23 cellular contexts compared by ENCODE assay signal in the genomic region with DNA sequence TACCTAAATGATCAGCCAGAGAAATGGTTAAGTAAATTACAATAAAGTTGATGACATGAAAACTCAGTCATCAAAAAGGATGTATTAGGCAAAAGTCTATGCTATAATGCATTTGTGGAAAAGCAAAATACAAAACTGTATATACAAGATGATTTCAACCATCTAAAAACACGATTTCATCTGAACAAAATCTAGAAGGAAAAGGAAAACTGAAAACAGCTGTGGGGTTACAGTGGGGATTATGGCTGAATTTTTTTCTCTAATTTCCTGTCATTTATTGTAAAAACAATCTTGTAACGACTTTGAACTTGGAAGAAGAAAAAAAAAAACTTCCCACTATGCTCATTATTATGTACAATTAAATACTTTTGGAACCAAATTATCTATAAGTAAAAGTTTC. TPM values are rescaled to one million over a fixed set of nuclear protein-coding genes. Genes with fewer than 3 reads are reported as not detected.
DNase-seq lines count a peak whose midpoint lies in the region; ATAC-seq, FAIRE-seq and TF ChIP-seq lines count a peak whose summit lies in the region.
"Had no signal": no experiment of that assay in that cellular context is flagged by ENCODE, and none has a peak within 500 bp of the region (broad histone marks: within the 10 kb centered on the region; RNA-seq: fewer than 3 reads in every experiment).

No MANE protein-coding gene starts in this region.

- H2AFZ ChIP-seq in HepG2 (ENCODE audit: low read length): no peak overlapping the region

- TF ChIP-seq RAD21 in HepG2 (CRISPR knock-in tag; IDR thresholded peaks at IDR 0.05): no peak

- no peaks in the 10 kb centered on the region for H4K20me1 ChIP-seq in HepG2 (ENCODE audit: insufficient read depth, low read length)

- H3K36me3 ChIP-seq in adipocyte (ENCODE audit: control insufficient read depth, insufficient read depth, low read length, severe bottlenecking) (no peaks in the 10 kb centered on the region), HepG2 (replicated peaks in 1 of 2; ENCODE audit: control insufficient read depth in 1 of 2, insufficient read depth in 2 of 2, low read length in 2 of 2) (peaks cover 4 to 22% of the 10 kb centered on the region in 2 experiments; a peak in 4 of 5 replicates)

- BruUV-seq in HepG2 (replicated peaks; lab: Mats Ljungman, UMichigan): TSS peak; percentile 59

- peaks cover 34% of the 10 kb centered on the region for H3K4me1 ChIP-seq in adipocyte (ENCODE audit: control insufficient read depth, insufficient read depth, low read length)
- peaks cover 33% of the 10 kb centered on the region for H3K4me1 ChIP-seq in HepG2 (ENCODE audit: insufficient read depth, low read length)

- in situ Hi-C loops in HepG2 (cut with HindIII; ENCODE audit: extremely low pct_ligation_motif_present, low pct_unique_long_range_greater_than_20kb): no loop called here

- H3K9me3 ChIP-seq in adipocyte (ENCODE audit: control insufficient read depth, low read length) (no peaks in the 10 kb centered on the region), HepG2 (ENCODE audit: low read length) (no peaks in the 10 kb centered on the region)
- H3K9me3 ChIP-seq: BE2C had no signal

- intact Hi-C loops in HepG2 (cut with micrococcal nuclease; ENCODE audit: unreplicated experiment): no loop called here

- no peak for TF ChIP-seq POLR2A in HepG2 (IDR thresholded peaks at IDR 0.05; ENCODE audit: insufficient read depth in 1 of 2, low read depth in 2 of 2, low read length in 2 of 2)
- no peak for TF ChIP-seq POLR2A in H54 (IDR thresholded peaks at IDR 0.05; ENCODE audit: low read depth, low read length)

- peak overlapping the region; percentile 61; the same call in 1 of the 2 replicates for H3K4me2 ChIP-seq in HepG2 (ENCODE audit: low read depth, low read length)

- ATAC-seq in HepG2: no peak
- ATAC-seq: left colon; stimulated activated naive CD8-positive, alpha-beta T cell treated with anti-CD3 and anti-CD28 coated beads, Interleukin-15, Interleukin-2, amounts not matched to agents 100 U/mL and 50 U/mL, for 24 hours had no signal

- TF ChIP-seq EP300 in HepG2 (IDR thresholded peaks at IDR 0.05; ENCODE audit: low read depth in 2 of 2, low read length in 2 of 2) (no peak), HepG2 (CRISPR knock-in tag; IDR thresholded peaks at IDR 0.05; ENCODE audit: borderline replicate concordance) (no peak)

- TF ChIP-seq CTCF in AG10803 (conservative IDR thresholded peaks at IDR 0.05; ENCODE audit: low read length): no peak
- no peak for TF ChIP-seq CTCF in HepG2 (CRISPR knock-in tag; IDR thresholded peaks at IDR 0.05)

- DNase-seq in AG10803 (ENCODE audit: low read depth) (no peak), adipocyte (ENCODE audit: low read depth) (peak; percentile 66), HepG2 (ENCODE audit: low spot score) (no peak), inferior parietal cortex (ENCODE audit: extremely low spot score) (no peak), urothelium cell line (ENCODE audit: low spot score) (no peak), H54 (ENCODE audit: insufficient read length, low spot score) (no peak), HK-2 (ENCODE audit: unreplicated experiment) (no peak)
- DNase-seq: activated B cell treated with CpG ODN at 0.5 μM for 24 hours; activated effector memory CD4-positive, alpha-beta T cell treated with Interleukin-2 at 50 U/mL for 16 hours; aorta; BE2C; GF-D8; H7; left colon; NCI-H146; NK-92 treated with Interleukin-12 subunit alpha and Interleukin-12 subunit beta, amount 100 ng/mL, for 24 hours; posterior cingulate gyrus; stimulated activated naive CD8-positive, alpha-beta T cell treated with anti-CD3 and anti-CD28 coated beads, Interleukin-15, Interleukin-2, amounts not matched to agents 100 U/mL and 50 U/mL, for 24 hours; T-helper 2 cell had no signal

- H3K4me3 ChIP-seq in AG10803 (ENCODE audit: low read length) (peak overlapping the region; percentile 45), adipocyte (ENCODE audit: low read length) (peak overlapping the region; percentile 74), HepG2 (replicated peaks in 1 of 3; ENCODE audit: insufficient read depth in 1 of 3, low read depth in 2 of 3, low read length in 3 of 3) (peak overlapping the region in 1 of 3 experiments; percentile 20; a peak in 2 of 6 replicates), skin epidermis (no peak overlapping the region)

- FAIRE-seq in HepG2 (lab: Jason Lieb, UNC) (no peak), urothelium cell line (lab: Jason Lieb, UNC) (no peak), H54 (lab: Jason Lieb, UNC) (no peak)
- FAIRE-seq: D721Med, GM12892, HTR-8/SVneo had no signal

- WGBS in HepG2 (ENCODE audit: low lambda C conversion rate): 71% methylated on average over 2 of the region's 2 CpGs

- H3K79me2 ChIP-seq in HepG2 (ENCODE audit: insufficient read depth, low read length): no peaks in the 10 kb centered on the region

- H3K9ac ChIP-seq in adipocyte (ENCODE audit: low read length) (peak overlapping the region; percentile 78), HepG2 (ENCODE audit: insufficient read depth, low read depth, low read length) (no peak overlapping the region)

- H3K27ac ChIP-seq in HepG2 (ENCODE audit: extremely low read length, insufficient read depth, low read length) (peak overlapping the region; percentile 72), skin epidermis (peak overlapping the region in 16 of 21 experiments; percentile 15 to 76 (median 53))

- no peaks in the 10 kb centered on the region for H3K27me3 ChIP-seq in adipocyte (replicated peaks; ENCODE audit: control insufficient read depth, insufficient read depth, low read length)
- no peaks in the 10 kb centered on the region for H3K27me3 ChIP-seq in HepG2 (ENCODE audit: control insufficient read depth in 1 of 2, insufficient read depth in 2 of 2, low read length in 2 of 2)
- H3K27me3 ChIP-seq: BE2C had no signal

- CTCF ChIA-PET in HepG2 (lab: Yijun Ruan, JAX; ENCODE audit: low intra/inter-chr PET ratio, low total read pairs): no interaction called here

- POLR2A ChIA-PET in HepG2 (lab: Yijun Ruan, JAX): interaction anchor here (1.2 to 1.5 kb wide), 3 partner anchors 32 to 88 kb away, joined by 3 to 4 read pairs (median 4); a partner anchor contains a TSS

RNA-seq across cellular contexts. Expression of a gene that starts 30.3 kb away (rescaled TPM):
- 40.5 and 53.3 TPM in 2 replicates for total RNA-seq in HepG2 (2016; rRNA removed; fragmentation: Illumina TruSeq; extraction: Trizol)
- 32.1 and 35.7 TPM in 2 replicates for total RNA-seq in HepG2 (2016; cell fraction: cytosol; rRNA removed; fragmentation: Illumina TruSeq; extraction: Trizol; ENCODE audit: low read depth)
- total RNA-seq in HepG2 (2016; cell fraction: insoluble cytoplasmic fraction; rRNA removed; fragmentation: Illumina TruSeq; extraction: Trizol): 41.3 and 57.6 TPM in 2 replicates
- 23.8 and 25.0 TPM in 2 replicates for total RNA-seq in HepG2 (2016; cell fraction: membrane; rRNA removed; fragmentation: Illumina TruSeq; extraction: Trizol)
- 28.9 and 31.8 TPM in 2 replicates for total RNA-seq in HepG2 (2016; cell fraction: nucleus; rRNA removed; fragmentation: Illumina TruSeq; extraction: Trizol)
- 19.2 and 27.0 TPM in 2 replicates for polyA plus RNA-seq in HepG2 (2011; rRNA removed)
- 21.2 and 33.4 TPM in 2 replicates for polyA plus RNA-seq in HepG2 (2011; cell fraction: cytosol; rRNA removed)
- 20.3 and 24.8 TPM in 2 replicates for polyA plus RNA-seq in HepG2 (2011; cell fraction: nucleus; rRNA removed)
- polyA plus RNA-seq in HepG2 (2012): 10.3 and 23.5 TPM in 2 replicates
- 10.2 and 10.6 TPM in 2 replicates for polyA plus RNA-seq in HepG2 (2016; cell fraction: cytosol; fragmentation: Illumina TruSeq; extraction: Trizol; ENCODE audit: low read depth)
- 59.9 and 63.9 TPM in 2 replicates for polyA plus RNA-seq in HepG2 (2016; cell fraction: insoluble cytoplasmic fraction; fragmentation: Illumina TruSeq; extraction: Trizol; ENCODE audit: low read depth)
- 13.9 and 16.6 TPM in 2 replicates for polyA plus RNA-seq in HepG2 (2016; cell fraction: membrane; fragmentation: Illumina TruSeq; extraction: Trizol; ENCODE audit: low read depth)
- 44.0 and 48.0 TPM in 2 replicates for polyA plus RNA-seq in HepG2 (2016; cell fraction: nucleus; fragmentation: Illumina TruSeq; extraction: Trizol; ENCODE audit: insufficient read depth, low read depth)
- polyA minus RNA-seq in HepG2 (2011; rRNA and poly(A)+ RNA removed; ENCODE audit: low replicate concordance): 30.7 and 51.5 TPM in 2 replicates
- 23.7 and 23.8 TPM in 2 replicates for polyA minus RNA-seq in HepG2 (2011; cell fraction: cytosol; rRNA and poly(A)+ RNA removed)
- polyA minus RNA-seq in HepG2 (2011; cell fraction: nucleus; rRNA and poly(A)+ RNA removed): 21.1 and 22.9 TPM in 2 replicates

RNA-seq across cellular contexts. Expression of a gene that starts 30.5 kb away (rescaled TPM):
- 20.2 and 20.9 TPM in 2 replicates for total RNA-seq in HepG2 (2016; rRNA removed; fragmentation: Illumina TruSeq; extraction: Trizol)
- total RNA-seq in HepG2 (2016; cell fraction: cytosol; rRNA removed; fragmentation: Illumina TruSeq; extraction: Trizol; ENCODE audit: low read depth): 11.3 and 12.3 TPM in 2 replicates
- 19.5 and 25.4 TPM in 2 replicates for total RNA-seq in HepG2 (2016; cell fraction: insoluble cytoplasmic fraction; rRNA removed; fragmentation: Illumina TruSeq; extraction: Trizol)
- 16.5 and 17.3 TPM in 2 replicates for total RNA-seq in HepG2 (2016; cell fraction: membrane; rRNA removed; fragmentation: Illumina TruSeq; extraction: Trizol)
- 9.6 and 10.0 TPM in 2 replicates for total RNA-seq in HepG2 (2016; cell fraction: nucleus; rRNA removed; fragmentation: Illumina TruSeq; extraction: Trizol)
- polyA plus RNA-seq in HepG2 (2011; rRNA removed): 13.9 and 15.4 TPM in 2 replicates
- polyA plus RNA-seq in HepG2 (2011; cell fraction: cytosol; rRNA removed): 14.2 and 16.4 TPM in 2 replicates
- polyA plus RNA-seq in HepG2 (2011; cell fraction: nucleus; rRNA removed): 2.6 and 3.9 TPM in 2 replicates
- 11.6 and 13.2 TPM in 2 replicates for polyA plus RNA-seq in HepG2 (2012)
- polyA plus RNA-seq in HepG2 (2016; cell fraction: cytosol; fragmentation: Illumina TruSeq; extraction: Trizol; ENCODE audit: low read depth): 10.9 and 12.6 TPM in 2 replicates
- 21.6 and 24.8 TPM in 2 replicates for polyA plus RNA-seq in HepG2 (2016; cell fraction: insoluble cytoplasmic fraction; fragmentation: Illumina TruSeq; extraction: Trizol; ENCODE audit: low read depth)
- 13.5 and 17.0 TPM in 2 replicates for polyA plus RNA-seq in HepG2 (2016; cell fraction: membrane; fragmentation: Illumina TruSeq; extraction: Trizol; ENCODE audit: low read depth)
- 12.1 and 16.2 TPM in 2 replicates for polyA plus RNA-seq in HepG2 (2016; cell fraction: nucleus; fragmentation: Illumina TruSeq; extraction: Trizol; ENCODE audit: insufficient read depth, low read depth)
- polyA minus RNA-seq in HepG2 (2011; rRNA and poly(A)+ RNA removed; ENCODE audit: low replicate concordance): 7.9 and 11.5 TPM in 2 replicates
- polyA minus RNA-seq in HepG2 (2011; cell fraction: cytosol; rRNA and poly(A)+ RNA removed): 3.6 and 5.4 TPM in 2 replicates
- 3.9 and 6.2 TPM in 2 replicates for polyA minus RNA-seq in HepG2 (2011; cell fraction: nucleus; rRNA and poly(A)+ RNA removed)

RNA-seq across cellular contexts. Expression of a gene that starts 31.7 kb away (rescaled TPM):
- 13.1 and 16.4 TPM in 2 replicates for total RNA-seq in HepG2 (2016; rRNA removed; fragmentation: Illumina TruSeq; extraction: Trizol)
- total RNA-seq in HepG2 (2016; cell fraction: cytosol; rRNA removed; fragmentation: Illumina TruSeq; extraction: Trizol; ENCODE audit: low read depth): 31.5 and 32.2 TPM in 2 replicates
- total RNA-seq in HepG2 (2016; cell fraction: insoluble cytoplasmic fraction; rRNA removed; fragmentation: Illumina TruSeq; extraction: Trizol): 11.7 and 12.7 TPM in 2 replicates
- 7.8 and 12.4 TPM in 2 replicates for total RNA-seq in HepG2 (2016; cell fraction: membrane; rRNA removed; fragmentation: Illumina TruSeq; extraction: Trizol)
- 34.8 and 47.8 TPM in 2 replicates for total RNA-seq in HepG2 (2016; cell fraction: nucleus; rRNA removed; fragmentation: Illumina TruSeq; extraction: Trizol)
- 4.2 and 4.5 TPM in 2 replicates for polyA plus RNA-seq in HepG2 (2011; rRNA removed)
- polyA plus RNA-seq in HepG2 (2011; cell fraction: cytosol; rRNA removed): 2.2 and 2.7 TPM in 2 replicates
- polyA plus RNA-seq in HepG2 (2011; cell fraction: nucleus; rRNA removed): 20.3 and 20.6 TPM in 2 replicates
- 7.4 and 7.5 TPM in 2 replicates for polyA plus RNA-seq in HepG2 (2012)
- 0.33 and 0.67 TPM in 2 replicates for polyA plus RNA-seq in HepG2 (2016; cell fraction: cytosol; fragmentation: Illumina TruSeq; extraction: Trizol; ENCODE audit: low read depth)
- polyA plus RNA-seq in HepG2 (2016; cell fraction: insoluble cytoplasmic fraction; fragmentation: Illumina TruSeq; extraction: Trizol; ENCODE audit: low read depth): 4.1 and 4.8 TPM in 2 replicates
- polyA plus RNA-seq in HepG2 (2016; cell fraction: membrane; fragmentation: Illumina TruSeq; extraction: Trizol; ENCODE audit: low read depth): 0.81 and 0.99 TPM in 2 replicates
- 8.8 and 13.0 TPM in 2 replicates for polyA plus RNA-seq in HepG2 (2016; cell fraction: nucleus; fragmentation: Illumina TruSeq; extraction: Trizol; ENCODE audit: insufficient read depth, low read depth)
- polyA minus RNA-seq in HepG2 (2011; rRNA and poly(A)+ RNA removed; ENCODE audit: low replicate concordance): 18.9 and 19.2 TPM in 2 replicates
- polyA minus RNA-seq in HepG2 (2011; cell fraction: cytosol; rRNA and poly(A)+ RNA removed): 6.9 and 9.4 TPM in 2 replicates
- 77.6 and 87.9 TPM in 2 replicates for polyA minus RNA-seq in HepG2 (2011; cell fraction: nucleus; rRNA and poly(A)+ RNA removed)

Comparison
In these comparisons a context has a peak if more than half of its experiments do, and no peak if none do; other contexts are left out.
1. H3K4me3 ChIP-seq: peak in AG10803 (single experiment) and adipocyte (single experiment); none in skin epidermis (0 of 7).